ENCODE assay signal across 9 cellular contexts in genomic region chr1:26784023-26784871, GRCh38. TPM values are rescaled to one million over a fixed set of nuclear protein-coding genes. Genes with fewer than 3 reads are reported as not detected.
DNase-seq lines count a peak whose midpoint lies in the region; ATAC-seq and TF ChIP-seq lines count a peak whose summit lies in the region.
"Had no signal": no experiment of that assay in that cellular context is flagged by ENCODE, and none has a peak within 500 bp of the region (broad histone marks: within the 10 kb centered on the region; RNA-seq: fewer than 3 reads in every experiment).

No MANE protein-coding gene starts in this region.

- H3K9me3 Mint-ChIP-seq in T-cell, result no peaks in the 10 kb centered on the region
- H3K9me3 Mint-ChIP-seq: central memory CD8-positive, alpha-beta T cell had no signal

- ATAC-seq in T-cell (replicated peaks in 1 of 4), result no peak
- ATAC-seq in psoas muscle, result peak in 3 of 4 donors; percentile 18 to 47 (median 31)
- ATAC-seq in HG03045 (IDR thresholded peaks at IDR 0.05; ENCODE audit: unreplicated experiment), result no peak
- no peak for ATAC-seq in GM21786 (IDR thresholded peaks at IDR 0.05; ENCODE audit: unreplicated experiment)
- ATAC-seq in HG02623 (IDR thresholded peaks at IDR 0.05; ENCODE audit: unreplicated experiment), result no peak

- peaks cover 5 to 28% of the 10 kb centered on the region in 2 donors for H3K36me3 ChIP-seq in psoas muscle (ENCODE audit: insufficient read depth in 1 of 2, low read depth in 1 of 2)

- peak overlapping the region; percentile 99 to 100 for H3K27ac Mint-ChIP-seq in T-cell

- peak overlapping the region in 1 of 3 donors; percentile 100 for H3K4me3 Mint-ChIP-seq in T-cell

- CTCF ChIA-PET in T-cell (lab: Charles Lee), result interaction anchor here (0.6 to 2.0 kb wide), 5 partner anchors 26 to 195 kb away, joined by 3 to 5 read pairs (median 3); no protein-coding TSS in a partner anchor

- H3K4me1 ChIP-seq in psoas muscle, result peaks cover 30% of the 10 kb centered on the region

- no peak overlapping the region for H3K4me3 ChIP-seq in psoas muscle

- peaks cover 23% of the 10 kb centered on the region for H3K36me3 Mint-ChIP-seq in T-cell

- peaks cover 64 to 76% (median 74%) of the 10 kb centered on the region in 3 donors for H3K4me1 Mint-ChIP-seq in T-cell

- H3K27me3 Mint-ChIP-seq in T-cell, result no peaks in the 10 kb centered on the region
- H3K27me3 Mint-ChIP-seq: central memory CD8-positive, alpha-beta T cell had no signal

- TF ChIP-seq CTCF in psoas muscle (IDR thresholded peaks at IDR 0.05), result no peak

- POLR2A ChIA-PET in T-cell (lab: Charles Lee), result interaction anchor here (0.6 kb wide), 3 partner anchors 56 to 174 kb away, joined by 3 to 4 read pairs (median 3); no protein-coding TSS in a partner anchor

- peak; percentile 29 for DNase-seq in A172 (ENCODE audit: low spot score)
- peak; percentile 63 for DNase-seq in HS-27A (ENCODE audit: low read depth)
- no peak for DNase-seq in T-cell
- DNase-seq in glomerular visceral epithelial cell (ENCODE audit: extremely low spot score), result peak; percentile 54
- peak in 1 of 2 donors; percentile 67 for DNase-seq in psoas muscle

- 86 to 95% (median 89%) methylated on average over 2 of the region's 2 CpGs for WGBS in psoas muscle, 3 donors

- H3K27me3 ChIP-seq in psoas muscle (ENCODE audit: insufficient read depth in 3 of 3, low read length in 2 of 3), result no peaks in the 10 kb centered on the region

- intact Hi-C loops in psoas muscle (cut with DNase I), result no loop called here

- H3K27ac ChIP-seq in psoas muscle, result peak overlapping the region; percentile 50

- H3K9me3 ChIP-seq in psoas muscle, result no peaks in the 10 kb centered on the region

RNA-seq across cellular contexts. Expression of gene PIGV, which starts 3.5 kb away (rescaled TPM):
- 8.0 and 8.9 TPM in 2 replicates for total RNA-seq in A172 (2014; rRNA removed; shearing (Covaris generic))
- total RNA-seq in T-cell (10 to 100 TPM; 10.3 to 24.0 (median 20.3) TPM), psoas muscle (1 to 10 TPM; 4.2 to 7.4 (median 5.5) TPM)
- polyA plus RNA-seq in psoas muscle, result 1 to 10 TPM; 2.5 to 5.5 (median 3.4) TPM

RNA-seq across cellular contexts. Expression of gene ZDHHC18, which starts 42.2 kb away (rescaled TPM):
- 15.0 and 32.4 TPM in 2 replicates for total RNA-seq in A172 (2014; rRNA removed; shearing (Covaris generic))
- 10 to 100 TPM; 41.1 to 59.9 (median 50.6) TPM for total RNA-seq in T-cell
- 10 to 100 TPM in 3 of 4 donors, 1 to 10 TPM in 1; 9.9 to 16.9 (median 12.5) TPM for total RNA-seq in psoas muscle
- polyA plus RNA-seq in psoas muscle, result 10 to 100 TPM in 1 of 3 donors, 1 to 10 TPM in 2; 7.7 to 11.3 (median 9.6) TPM

Comparison
In these comparisons a context has a peak if more than half of its experiments do, and no peak if none do; other contexts are left out.
1. DNase-seq: peak in A172 (single experiment), HS-27A (single experiment) and glomerular visceral epithelial cell (single experiment); none in T-cell (0 of 34).
2. ATAC-seq: peak in psoas muscle (3 of 4); none in T-cell (0 of 4), HG03045 (single experiment), GM21786 (single experiment) and HG02623 (single experiment).